ENCODE assay signal across 27 cellular contexts in genomic region chr3:105891101-105891500, GRCh38. TPM values are rescaled to one million over a fixed set of nuclear protein-coding genes. Genes with fewer than 3 reads are reported as not detected.
DNase-seq lines count a peak whose midpoint lies in the region; ATAC-seq, FAIRE-seq and TF ChIP-seq lines count a peak whose summit lies in the region.
"Had no signal": no experiment of that assay in that cellular context is flagged by ENCODE, and none has a peak within 500 bp of the region (broad histone marks: within the 10 kb centered on the region; RNA-seq: fewer than 3 reads in every experiment).

No MANE protein-coding gene starts in this region.

- peak overlapping the region; percentile 59 for H3K27ac Mint-ChIP-seq in activated CD4-positive, alpha-beta T cell treated with anti-CD3 and anti-CD28 coated beads for 36 hours
- H3K27ac Mint-ChIP-seq in CD4-positive, alpha-beta T cell, result peak overlapping the region; percentile 64
- H3K27ac Mint-ChIP-seq in activated CD8-positive, alpha-beta T cell treated with anti-CD3 and anti-CD28 coated beads, Interleukin-2, amount 10 ng/mL, durations not matched to agents 7 days and 5 days, result peak overlapping the region; percentile 30
- H3K27ac Mint-ChIP-seq: H9, mesothelial cell of epicardium, natural killer cell, WTC11 had no signal

- H3K9ac ChIP-seq in fibroblast of lung (ENCODE audit: insufficient read depth, low read length), result no peak overlapping the region
- H3K9ac ChIP-seq: SK-N-SH had no signal

- H3K4me1 ChIP-seq in fibroblast of lung (ENCODE audit: control insufficient read depth, extremely low read depth, insufficient read depth, low read length) (no peaks in the 10 kb centered on the region), ascending aorta (no peaks in the 10 kb centered on the region)

- CTCF ChIA-PET in activated CD4-positive, alpha-beta T cell treated with anti-CD3 and anti-CD28 coated beads for 36 hours (lab: Charles Lee), result no interaction called here
- CTCF ChIA-PET in CD4-positive, alpha-beta T cell (lab: Charles Lee), result interaction anchor here (1.4 kb wide), 1 partner anchor 11 kb away, joined by 4 read pairs; no protein-coding TSS in a partner anchor
- CTCF ChIA-PET in activated CD8-positive, alpha-beta T cell treated with anti-CD3 and anti-CD28 coated beads, Interleukin-2, amount 10 ng/mL, durations not matched to agents 7 days and 5 days (lab: Charles Lee), result interaction anchor here (1.2 kb wide), 1 partner anchor 19 kb away, joined by 3 read pairs; no protein-coding TSS in a partner anchor

- H3K4me3 Mint-ChIP-seq in activated CD4-positive, alpha-beta T cell treated with anti-CD3 and anti-CD28 coated beads for 36 hours, result no peak overlapping the region
- no peak overlapping the region for H3K4me3 Mint-ChIP-seq in CD4-positive, alpha-beta T cell
- H3K4me3 Mint-ChIP-seq in activated CD8-positive, alpha-beta T cell treated with anti-CD3 and anti-CD28 coated beads, Interleukin-2, amount 10 ng/mL, durations not matched to agents 7 days and 5 days, result no peak overlapping the region
- H3K4me3 Mint-ChIP-seq: H9, immature natural killer cell, mesothelial cell of epicardium, natural killer cell, WTC11 had no signal

- no peak overlapping the region for H3K27ac ChIP-seq in CD4-positive, alpha-beta T cell (ENCODE audit: low read depth, low read length)
- H3K27ac ChIP-seq in fibroblast of lung (ENCODE audit: insufficient read depth, low read length), result no peak overlapping the region
- H3K27ac ChIP-seq in ascending aorta, result no peak overlapping the region
- H3K27ac ChIP-seq: coronary artery, HL-60 had no signal

- H3K9me3 ChIP-seq in CD4-positive, alpha-beta T cell (ENCODE audit: control insufficient read depth, low read length), result no peaks in the 10 kb centered on the region
- H3K9me3 ChIP-seq in fibroblast of lung (ENCODE audit: control insufficient read depth, insufficient read depth, low read depth, low read length) (no peaks in the 10 kb centered on the region), ascending aorta (no peaks in the 10 kb centered on the region)
- H3K9me3 ChIP-seq: SK-N-SH had no signal

- TF ChIP-seq CTCF in CD4-positive, alpha-beta T cell (IDR thresholded peaks at IDR 0.05), result no peak
- TF ChIP-seq CTCF in fibroblast of lung (conservative IDR thresholded peaks at IDR 0.05 in 1 of 2, IDR thresholded peaks at IDR 0.05 in 1 of 2; ENCODE audit: low read depth in 1 of 2, low read length in 2 of 2), result no peak
- no peak for TF ChIP-seq CTCF in ascending aorta (IDR thresholded peaks at IDR 0.05)

- no peak for FAIRE-seq in GM12892 (lab: Jason Lieb, UNC)
- FAIRE-seq: G401.6 had no signal

- H3K4me3 ChIP-seq in fibroblast of lung (replicated peaks in 1 of 4; ENCODE audit: control extremely low read depth in 1 of 4, insufficient read depth in 1 of 4, low read depth in 3 of 4, low read length in 4 of 4) (no peak overlapping the region), ascending aorta (no peak overlapping the region)
- H3K4me3 ChIP-seq: coronary artery had no signal

- intact Hi-C loops in activated CD4-positive, alpha-beta T cell treated with anti-CD3 and anti-CD28 coated beads for 36 hours (cut with DNase I, micrococcal nuclease), result no loop called here
- intact Hi-C loops in CD4-positive, alpha-beta T cell (cut with DNase I, micrococcal nuclease), result no loop called here
- intact Hi-C loops in ascending aorta (cut with DNase I), result no loop called here

- H3K79me2 ChIP-seq in fibroblast of lung (ENCODE audit: control insufficient read depth, insufficient read depth, low read length), result no peaks in the 10 kb centered on the region

- ATAC-seq in activated CD4-positive, alpha-beta T cell treated with anti-CD3 and anti-CD28 coated beads for 36 hours, result peak; percentile 58
- no peak for ATAC-seq in CD4-positive, alpha-beta T cell (ENCODE audit: poor library complexity)
- no peak for ATAC-seq in activated CD8-positive, alpha-beta T cell treated with anti-CD3 and anti-CD28 coated beads, Interleukin-2, amount 10 ng/mL, durations not matched to agents 7 days and 5 days
- ATAC-seq: esophagus mucosa, left ventricle myocardium superior, natural killer cell, WTC11 had no signal

- peaks cover 11% of the 10 kb centered on the region for H3K4me1 Mint-ChIP-seq in activated CD4-positive, alpha-beta T cell treated with anti-CD3 and anti-CD28 coated beads for 36 hours
- peaks cover 10% of the 10 kb centered on the region for H3K4me1 Mint-ChIP-seq in CD4-positive, alpha-beta T cell (ENCODE audit: low read depth)
- peaks cover 8% of the 10 kb centered on the region for H3K4me1 Mint-ChIP-seq in activated CD8-positive, alpha-beta T cell treated with anti-CD3 and anti-CD28 coated beads, Interleukin-2, amount 10 ng/mL, durations not matched to agents 7 days and 5 days (ENCODE audit: low read depth)
- H3K4me1 Mint-ChIP-seq: H9, mesothelial cell of epicardium, natural killer cell had no signal

- H3K36me3 ChIP-seq in fibroblast of lung (ENCODE audit: control insufficient read depth, insufficient read depth, low read length), result no peaks in the 10 kb centered on the region
- no peaks in the 10 kb centered on the region for H3K36me3 ChIP-seq in ascending aorta

- no peaks in the 10 kb centered on the region for H4K20me1 ChIP-seq in fibroblast of lung (ENCODE audit: control insufficient read depth, extremely low read depth, insufficient read depth, low read length)

- DNase-seq in activated CD4-positive, alpha-beta T cell treated with anti-CD3 and anti-CD28 coated beads for 36 hours, result peak; percentile 30
- no peak for DNase-seq in activated CD4-positive, alpha-beta T cell treated with anti-CD3 and anti-CD28 coated beads, Interleukin-2, amount 50 U/mL, for 4 hours
- DNase-seq in CD4-positive, alpha-beta T cell, result no peak
- no peak for DNase-seq in activated CD8-positive, alpha-beta T cell treated with anti-CD3 and anti-CD28 coated beads, Interleukin-2, amount 10 ng/mL, durations not matched to agents 7 days and 5 days
- DNase-seq in fibroblast of lung (ENCODE audit: low read depth in 2 of 2) (no peak), glomerular visceral epithelial cell (ENCODE audit: extremely low spot score) (no peak), GM12892 (ENCODE audit: insufficient read length) (no peak), ascending aorta (ENCODE audit: low spot score in 2 of 2) (no peak)
- DNase-seq: 8988T; amniotic stem cell; H9; hippocampal formation; immature natural killer cell; left ventricle myocardium superior; natural killer cell; NCI-H1092; NCI-H187; NCI-H2171 treated with DMSO at 0.1 percent for 48 hours; NCI-H524 treated with DMSO at 0.1 percent for 48 hours; SK-N-SH; stimulated activated CD4-positive, alpha-beta T cell treated with anti-CD3 and anti-CD28 coated beads, Interleukin-1b, Interleukin-23, amount 100 ng/mL, for 48 hours had no signal

- no peak for TF ChIP-seq POLR2A in GM12892 (IDR thresholded peaks at IDR 0.05; ENCODE audit: low read depth, low read length)

- no peaks in the 10 kb centered on the region for H3K27me3 ChIP-seq in CD4-positive, alpha-beta T cell (ENCODE audit: control insufficient read depth, insufficient read depth, low read length)
- H3K27me3 ChIP-seq in fibroblast of lung (ENCODE audit: control insufficient read depth, insufficient read depth, low read length) (no peaks in the 10 kb centered on the region), ascending aorta (no peaks in the 10 kb centered on the region)

- peak overlapping the region; percentile 9 for H2AFZ ChIP-seq in fibroblast of lung (ENCODE audit: low read length)

- H3K9me3 Mint-ChIP-seq in activated CD4-positive, alpha-beta T cell treated with anti-CD3 and anti-CD28 coated beads for 36 hours (ENCODE audit: low read depth), result no peaks in the 10 kb centered on the region
- H3K9me3 Mint-ChIP-seq in CD4-positive, alpha-beta T cell, result no peaks in the 10 kb centered on the region
- no peaks in the 10 kb centered on the region for H3K9me3 Mint-ChIP-seq in activated CD8-positive, alpha-beta T cell treated with anti-CD3 and anti-CD28 coated beads, Interleukin-2, amount 10 ng/mL, durations not matched to agents 7 days and 5 days (ENCODE audit: insufficient read depth)
- H3K9me3 Mint-ChIP-seq: H9, immature natural killer cell, mesothelial cell of epicardium, natural killer cell, WTC11 had no signal

- H3K36me3 Mint-ChIP-seq in activated CD4-positive, alpha-beta T cell treated with anti-CD3 and anti-CD28 coated beads for 36 hours (ENCODE audit: low read depth), result no peaks in the 10 kb centered on the region
- H3K36me3 Mint-ChIP-seq in CD4-positive, alpha-beta T cell (ENCODE audit: low read depth), result no peaks in the 10 kb centered on the region
- peaks cover 4% of the 10 kb centered on the region for H3K36me3 Mint-ChIP-seq in activated CD8-positive, alpha-beta T cell treated with anti-CD3 and anti-CD28 coated beads, Interleukin-2, amount 10 ng/mL, durations not matched to agents 7 days and 5 days (ENCODE audit: low read depth)
- H3K36me3 Mint-ChIP-seq: immature natural killer cell, mesothelial cell of epicardium, natural killer cell, WTC11 had no signal

- no peak overlapping the region for H3K4me2 ChIP-seq in fibroblast of lung (ENCODE audit: extremely low read depth, insufficient read depth, low read length)
- H3K4me2 ChIP-seq: SK-N-SH had no signal

- POLR2A ChIA-PET in activated CD4-positive, alpha-beta T cell treated with anti-CD3 and anti-CD28 coated beads for 36 hours (lab: Charles Lee), result no interaction called here
- POLR2A ChIA-PET in CD4-positive, alpha-beta T cell (lab: Charles Lee), result no interaction called here
- POLR2A ChIA-PET in activated CD8-positive, alpha-beta T cell treated with anti-CD3 and anti-CD28 coated beads, Interleukin-2, amount 10 ng/mL, durations not matched to agents 7 days and 5 days (lab: Charles Lee), result interaction anchor here (0.6 to 1.4 kb wide), 4 partner anchors 9 to 535 kb away, joined by 3 read pairs; partner anchors contain the start of gene CBLB

- H3K27me3 Mint-ChIP-seq in activated CD4-positive, alpha-beta T cell treated with anti-CD3 and anti-CD28 coated beads for 36 hours, result no peaks in the 10 kb centered on the region
- no peaks in the 10 kb centered on the region for H3K27me3 Mint-ChIP-seq in CD4-positive, alpha-beta T cell
- H3K27me3 Mint-ChIP-seq in activated CD8-positive, alpha-beta T cell treated with anti-CD3 and anti-CD28 coated beads, Interleukin-2, amount 10 ng/mL, durations not matched to agents 7 days and 5 days (ENCODE audit: low read depth), result no peaks in the 10 kb centered on the region

RNA-seq across cellular contexts. Expression of gene CBLB, which starts 22.3 kb away (rescaled TPM):
- 100 to 1,000 TPM; 112 to 163 TPM for total RNA-seq in activated CD4-positive, alpha-beta T cell treated with anti-CD3 and anti-CD28 coated beads for 36 hours
- 100 to 1,000 TPM; 112 to 124 TPM for total RNA-seq in CD4-positive, alpha-beta T cell
- 100 to 1,000 TPM; 117 to 122 TPM for total RNA-seq in activated CD8-positive, alpha-beta T cell treated with anti-CD3 and anti-CD28 coated beads, Interleukin-2, amount 10 ng/mL, durations not matched to agents 7 days and 5 days
- total RNA-seq in fibroblast of lung, result 19.8 and 26.9 TPM in 2 replicates
- polyA plus RNA-seq in fibroblast of lung, result 14.6 and 28.5 TPM in 2 replicates
- 7.0 and 23.6 TPM in 2 replicates for polyA plus RNA-seq in fibroblast of lung (2012)
- polyA minus RNA-seq in fibroblast of lung (ENCODE audit: low replicate concordance), result 10.2 and 20.1 TPM in 2 replicates
- polyA plus RNA-seq in GM12892 (2012; ENCODE audit: missing spikeins), result 12.4 TPM
- total RNA-seq in ascending aorta, result 30.0 TPM
